In genomic region chr11:116162541-116163230, GRCh38 we compare ENCODE assay signal across 1 cellular context.
TF ChIP-seq lines count a peak whose summit lies in the region.

No MANE protein-coding gene starts in this region.

TF ChIP-seq in WTC11, 78 proteins besides CTCF, POLR2A, EP300 and RAD21 (continued from another document):
- no peak for TF ChIP-seq PREB (CRISPR knock-in tag; IDR thresholded peaks at IDR 0.05; ENCODE audit: borderline replicate concordance)
- no peak for TF ChIP-seq ZNF425 (CRISPR knock-in tag; conservative IDR thresholded peaks at IDR 0.05)
- TF ChIP-seq IRF1 (CRISPR knock-in tag; IDR thresholded peaks at IDR 0.05), result no peak
- no peak for TF ChIP-seq ZBTB21 (CRISPR knock-in tag; IDR thresholded peaks at IDR 0.05; ENCODE audit: borderline replicate concordance)
- TF ChIP-seq AFF4 (CRISPR knock-in tag; IDR thresholded peaks at IDR 0.05; ENCODE audit: borderline replicate concordance), result no peak
- TF ChIP-seq NFE2L1 (CRISPR knock-in tag; IDR thresholded peaks at IDR 0.05), result no peak
- no peak for TF ChIP-seq ZNF232 (CRISPR knock-in tag; IDR thresholded peaks at IDR 0.05)
- no peak for TF ChIP-seq ZNF671 (CRISPR knock-in tag; IDR thresholded peaks at IDR 0.05)
- no peak for TF ChIP-seq NFATC4 (CRISPR knock-in tag; IDR thresholded peaks at IDR 0.05)
- no peak for TF ChIP-seq KAT7 (CRISPR knock-in tag; IDR thresholded peaks at IDR 0.05; ENCODE audit: borderline replicate concordance)
- TF ChIP-seq SP1 (CRISPR knock-in tag; conservative IDR thresholded peaks at IDR 0.05), result no peak
TF ChIP-seq in WTC11: peak in this region for 0.
